ENCODE assay signal across 14 cellular contexts in genomic region chr1:28409066-28409465, GRCh38.
"Had no signal": no experiment of that assay in that cellular context is flagged by ENCODE, and none has a peak within 500 bp of the region (broad histone marks: within the 10 kb centered on the region; RNA-seq: fewer than 3 reads in every experiment).

No MANE protein-coding gene starts in this region.

- H3K27ac ChIP-seq: coronary artery, heart left ventricle, psoas muscle, right lobe of liver, spleen, testis had no signal

- DNase-seq: effector CD4-positive, alpha-beta T cell; psoas muscle; right lobe of liver; spleen; stimulated activated CD4-positive, alpha-beta T cell treated with anti-CD3 and anti-CD28 coated beads, Interleukin-15, amount 100 ng/mL, for 24 hours; stimulated activated CD4-positive, alpha-beta T cell treated with anti-CD3 and anti-CD28 coated beads, Interleukin-1b, Interleukin-23, amount 100 ng/mL, for 48 hours; testis had no signal

- H3K9me3 Mint-ChIP-seq: mesothelial cell of epicardium; natural killer cell treated with Interleukin-12 subunit alpha and Interleukin-12 subunit beta and Interleukin-15 and Interleukin-18, amount 100 ng/mL, for 72 hours; stimulated activated memory B cell treated with anti-CD40 and anti-IgM and Interleukin-4, amounts not matched to agents 10 μg/mL and 1 μg/mL and 100 μg/mL, for 72 hours; stimulated activated naive CD8-positive, alpha-beta T cell treated with anti-CD3 and anti-CD28 coated beads, Interleukin-15, Interleukin-2, amounts not matched to agents 100 ng/mL and 50 ng/mL, for 24 hours had no signal

- H3K9me3 ChIP-seq: heart left ventricle, psoas muscle, right lobe of liver, spleen, testis, tibial nerve had no signal

- H3K36me3 Mint-ChIP-seq: mesothelial cell of epicardium; natural killer cell treated with Interleukin-12 subunit alpha and Interleukin-12 subunit beta and Interleukin-15 and Interleukin-18, amount 100 ng/mL, for 72 hours had no signal

- H3K4me3 ChIP-seq: coronary artery, heart left ventricle, psoas muscle, right lobe of liver, spleen, testis, tibial nerve had no signal

- H3K4me1 ChIP-seq: testis had no signal

- H3K4me3 Mint-ChIP-seq: mesothelial cell of epicardium; natural killer cell treated with Interleukin-12 subunit alpha and Interleukin-12 subunit beta and Interleukin-15 and Interleukin-18, amount 100 ng/mL, for 72 hours; stimulated activated memory B cell treated with anti-CD40 and anti-IgM and Interleukin-4, amounts not matched to agents 10 μg/mL and 1 μg/mL and 100 μg/mL, for 72 hours; stimulated activated naive CD8-positive, alpha-beta T cell treated with anti-CD3 and anti-CD28 coated beads, Interleukin-15, Interleukin-2, amounts not matched to agents 100 ng/mL and 50 ng/mL, for 24 hours had no signal

- H3K27me3 Mint-ChIP-seq: natural killer cell treated with Interleukin-12 subunit alpha and Interleukin-12 subunit beta and Interleukin-15 and Interleukin-18, amount 100 ng/mL, for 72 hours; stimulated activated memory B cell treated with anti-CD40 and anti-IgM and Interleukin-4, amounts not matched to agents 10 μg/mL and 1 μg/mL and 100 μg/mL, for 72 hours; stimulated activated naive CD8-positive, alpha-beta T cell treated with anti-CD3 and anti-CD28 coated beads, Interleukin-15, Interleukin-2, amounts not matched to agents 100 ng/mL and 50 ng/mL, for 24 hours had no signal

- H3K36me3 ChIP-seq: right lobe of liver, tibial nerve had no signal

- H3K27me3 ChIP-seq: heart left ventricle, right lobe of liver, spleen, testis, tibial nerve had no signal

- H3K27ac Mint-ChIP-seq: mesothelial cell of epicardium; natural killer cell treated with Interleukin-12 subunit alpha and Interleukin-12 subunit beta and Interleukin-15 and Interleukin-18, amount 100 ng/mL, for 72 hours; stimulated activated memory B cell treated with anti-CD40 and anti-IgM and Interleukin-4, amounts not matched to agents 10 μg/mL and 1 μg/mL and 100 μg/mL, for 72 hours; stimulated activated naive CD8-positive, alpha-beta T cell treated with anti-CD3 and anti-CD28 coated beads, Interleukin-15, Interleukin-2, amounts not matched to agents 100 ng/mL and 50 ng/mL, for 24 hours had no signal

- ATAC-seq: stimulated activated memory B cell treated with anti-CD40 and anti-IgM and Interleukin-4, amounts not matched to agents 10 μg/mL and 1 μg/mL and 100 μg/mL, for 72 hours had no signal
